1 cellular context compared by ENCODE assay signal in the genomic region with DNA sequence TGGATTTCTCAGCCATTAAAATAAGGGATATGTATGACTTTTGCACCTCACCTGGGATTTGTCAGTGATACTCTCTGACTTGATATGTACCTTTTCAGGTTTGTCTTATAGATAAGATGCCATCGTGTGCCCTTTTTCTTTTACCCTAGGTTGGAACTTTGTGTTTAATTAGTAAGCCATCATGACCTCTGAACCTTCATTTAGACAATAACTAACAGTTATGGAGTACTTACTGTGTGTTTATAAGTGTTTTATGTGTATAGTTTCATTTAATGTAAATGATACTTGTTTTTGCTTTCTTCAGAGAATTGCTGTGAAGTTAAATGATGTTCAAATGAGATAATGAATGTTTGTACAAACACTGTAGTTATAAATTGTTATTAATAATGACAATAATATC.
TF ChIP-seq lines count a peak whose summit lies in the region.

No MANE protein-coding gene starts in this region.

TF ChIP-seq in A549, 52 proteins besides CTCF, POLR2A, EP300 and RAD21 (continued from another document):
- TF ChIP-seq MYC (IDR thresholded peaks at IDR 0.05; ENCODE audit: borderline replicate concordance, low read length), result no peak
- TF ChIP-seq TFCP2L1 (CRISPR knock-in tag; IDR thresholded peaks at IDR 0.05), result no peak
- TF ChIP-seq HEYL (CRISPR knock-in tag; IDR thresholded peaks at IDR 0.05), result no peak
- no peak for TF ChIP-seq POLR2AphosphoS2 (conservative IDR thresholded peaks at IDR 0.05; ENCODE audit: low read length)
- TF ChIP-seq ZFP36 (IDR thresholded peaks at IDR 0.05; ENCODE audit: borderline replicate concordance, partially characterized antibody), result no peak
- no peak for TF ChIP-seq FOSB (CRISPR knock-in tag; IDR thresholded peaks at IDR 0.05)
- no peak for TF ChIP-seq TP53 (CRISPR knock-in tag; IDR thresholded peaks at IDR 0.05)
